1 cellular context compared by ENCODE assay signal in genomic region chr22:23216331-23217170, GRCh38.
A peak's percentile ranks its signal among the peaks of the same experiment; 100 is the strongest.
TF ChIP-seq lines count a peak whose summit lies in the region.

No MANE protein-coding gene starts in this region.

TF ChIP-seq in HepG2, 621 proteins besides CTCF, POLR2A, EP300 and RAD21 (continued from another document and continues in another):
- TF ChIP-seq, protein P1, sequence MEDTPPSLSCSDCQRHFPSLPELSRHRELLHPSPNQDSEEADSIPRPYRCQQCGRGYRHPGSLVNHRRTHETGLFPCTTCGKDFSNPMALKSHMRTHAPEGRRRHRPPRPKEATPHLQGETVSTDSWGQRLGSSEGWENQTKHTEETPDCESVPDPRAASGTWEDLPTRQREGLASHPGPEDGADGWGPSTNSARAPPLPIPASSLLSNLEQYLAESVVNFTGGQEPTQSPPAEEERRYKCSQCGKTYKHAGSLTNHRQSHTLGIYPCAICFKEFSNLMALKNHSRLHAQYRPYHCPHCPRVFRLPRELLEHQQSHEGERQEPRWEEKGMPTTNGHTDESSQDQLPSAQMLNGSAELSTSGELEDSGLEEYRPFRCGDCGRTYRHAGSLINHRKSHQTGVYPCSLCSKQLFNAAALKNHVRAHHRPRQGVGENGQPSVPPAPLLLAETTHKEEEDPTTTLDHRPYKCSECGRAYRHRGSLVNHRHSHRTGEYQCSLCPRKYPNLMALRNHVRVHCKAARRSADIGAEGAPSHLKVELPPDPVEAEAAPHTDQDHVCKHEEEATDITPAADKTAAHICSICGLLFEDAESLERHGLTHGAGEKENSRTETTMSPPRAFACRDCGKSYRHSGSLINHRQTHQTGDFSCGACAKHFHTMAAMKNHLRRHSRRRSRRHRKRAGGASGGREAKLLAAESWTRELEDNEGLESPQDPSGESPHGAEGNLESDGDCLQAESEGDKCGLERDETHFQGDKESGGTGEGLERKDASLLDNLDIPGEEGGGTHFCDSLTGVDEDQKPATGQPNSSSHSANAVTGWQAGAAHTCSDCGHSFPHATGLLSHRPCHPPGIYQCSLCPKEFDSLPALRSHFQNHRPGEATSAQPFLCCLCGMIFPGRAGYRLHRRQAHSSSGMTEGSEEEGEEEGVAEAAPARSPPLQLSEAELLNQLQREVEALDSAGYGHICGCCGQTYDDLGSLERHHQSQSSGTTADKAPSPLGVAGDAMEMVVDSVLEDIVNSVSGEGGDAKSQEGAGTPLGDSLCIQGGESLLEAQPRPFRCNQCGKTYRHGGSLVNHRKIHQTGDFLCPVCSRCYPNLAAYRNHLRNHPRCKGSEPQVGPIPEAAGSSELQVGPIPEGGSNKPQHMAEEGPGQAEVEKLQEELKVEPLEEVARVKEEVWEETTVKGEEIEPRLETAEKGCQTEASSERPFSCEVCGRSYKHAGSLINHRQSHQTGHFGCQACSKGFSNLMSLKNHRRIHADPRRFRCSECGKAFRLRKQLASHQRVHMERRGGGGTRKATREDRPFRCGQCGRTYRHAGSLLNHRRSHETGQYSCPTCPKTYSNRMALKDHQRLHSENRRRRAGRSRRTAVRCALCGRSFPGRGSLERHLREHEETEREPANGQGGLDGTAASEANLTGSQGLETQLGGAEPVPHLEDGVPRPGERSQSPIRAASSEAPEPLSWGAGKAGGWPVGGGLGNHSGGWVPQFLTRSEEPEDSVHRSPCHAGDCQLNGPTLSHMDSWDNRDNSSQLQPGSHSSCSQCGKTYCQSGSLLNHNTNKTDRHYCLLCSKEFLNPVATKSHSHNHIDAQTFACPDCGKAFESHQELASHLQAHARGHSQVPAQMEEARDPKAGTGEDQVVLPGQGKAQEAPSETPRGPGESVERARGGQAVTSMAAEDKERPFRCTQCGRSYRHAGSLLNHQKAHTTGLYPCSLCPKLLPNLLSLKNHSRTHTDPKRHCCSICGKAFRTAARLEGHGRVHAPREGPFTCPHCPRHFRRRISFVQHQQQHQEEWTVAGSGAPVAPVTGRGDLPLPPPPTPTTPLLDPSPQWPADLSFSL (CRISPR knock-in tag; IDR thresholded peaks at IDR 0.05): no peak
- no peak for TF ChIP-seq ATRX (CRISPR knock-in tag; IDR thresholded peaks at IDR 0.05; ENCODE audit: borderline replicate concordance)
- no peak for TF ChIP-seq ZBTB20 (CRISPR knock-in tag; IDR thresholded peaks at IDR 0.05; ENCODE audit: borderline replicate concordance, low read depth)
- peak; percentile 62; the same call in 1 of the 2 replicates for TF ChIP-seq ZNF281 (CRISPR knock-in tag; IDR thresholded peaks at IDR 0.05; ENCODE audit: borderline replicate concordance)
- no peak for TF ChIP-seq ESRRA (CRISPR knock-in tag; IDR thresholded peaks at IDR 0.05; ENCODE audit: low read depth)
- TF ChIP-seq ZBTB2 (CRISPR knock-in tag; IDR thresholded peaks at IDR 0.05; ENCODE audit: low read depth): 0 out of 2 replicates have a peak, but pooled peaks have one; percentile 29
- no peak for TF ChIP-seq ZNF674 (CRISPR knock-in tag; IDR thresholded peaks at IDR 0.05; ENCODE audit: low read depth)
- TF ChIP-seq CCAR2 (optimal IDR thresholded peaks at IDR 0.05; ENCODE audit: low read depth, low read length): no peak
- peak; percentile 84 for TF ChIP-seq ZMYM3 (CRISPR knock-in tag; IDR thresholded peaks at IDR 0.05)
- no peak for TF ChIP-seq CBX2 (IDR thresholded peaks at IDR 0.05; ENCODE audit: low read depth, low read length)
- no peak for TF ChIP-seq CBX2 (CRISPR knock-in tag; IDR thresholded peaks at IDR 0.05; ENCODE audit: low read depth)
- no peak for TF ChIP-seq EZH2 (conservative IDR thresholded peaks at IDR 0.05; ENCODE audit: low read depth, low read length)
- peak; percentile 86 for TF ChIP-seq TARDBP (CRISPR knock-in tag; IDR thresholded peaks at IDR 0.05)
- peak; percentile 78; the same call in 1 of the 2 replicates for TF ChIP-seq TFE3 (CRISPR knock-in tag; IDR thresholded peaks at IDR 0.05)
- peak; percentile 71; the same call in 1 of the 2 replicates for TF ChIP-seq HNF1B (CRISPR knock-in tag; IDR thresholded peaks at IDR 0.05)
- TF ChIP-seq SMAD3 (CRISPR knock-in tag; IDR thresholded peaks at IDR 0.05): peak; percentile 68; the same call in 1 of the 2 replicates
- no peak for TF ChIP-seq ZNF704 (CRISPR knock-in tag; IDR thresholded peaks at IDR 0.05; ENCODE audit: borderline replicate concordance)
- no peak for TF ChIP-seq KAT2B (IDR thresholded peaks at IDR 0.05; ENCODE audit: borderline replicate concordance, low read depth, low read length)
- peak; percentile 69 for TF ChIP-seq RXRB (CRISPR knock-in tag; IDR thresholded peaks at IDR 0.05; ENCODE audit: borderline replicate concordance)
- no peak for TF ChIP-seq ZNF460 (CRISPR knock-in tag; IDR thresholded peaks at IDR 0.05; ENCODE audit: borderline replicate concordance)
- no peak for TF ChIP-seq CEBPZ (IDR thresholded peaks at IDR 0.05; ENCODE audit: low read length)
- TF ChIP-seq ZFP36 (IDR thresholded peaks at IDR 0.05; ENCODE audit: borderline replicate concordance, low read depth, low read length, partially characterized antibody): no peak
- no peak for TF ChIP-seq NFE2L2 (IDR thresholded peaks at IDR 0.05; ENCODE audit: low read length)
- TF ChIP-seq ZNF431 (CRISPR knock-in tag; IDR thresholded peaks at IDR 0.05; ENCODE audit: borderline replicate concordance, low read depth): no peak
- no peak for TF ChIP-seq EEA1 (CRISPR knock-in tag; IDR thresholded peaks at IDR 0.05; ENCODE audit: borderline replicate concordance)
- peak; percentile 70 for TF ChIP-seq FOXA3 (CRISPR knock-in tag; IDR thresholded peaks at IDR 0.05)
- TF ChIP-seq RBAK (CRISPR knock-in tag; IDR thresholded peaks at IDR 0.05): 0 out of 2 replicates have a peak, but pooled peaks have one; percentile 40
- TF ChIP-seq SIX1 (CRISPR knock-in tag; IDR thresholded peaks at IDR 0.05; ENCODE audit: borderline replicate concordance): peak; percentile 20; the same call in 1 of the 2 replicates
- no peak for TF ChIP-seq RBM22 (optimal IDR thresholded peaks at IDR 0.05; ENCODE audit: low read length)
- 0 out of 2 replicates have a peak, but pooled peaks have one; percentile 36 for TF ChIP-seq KDM1A (CRISPR knock-in tag; IDR thresholded peaks at IDR 0.05)
- TF ChIP-seq ZNF660 (CRISPR knock-in tag; IDR thresholded peaks at IDR 0.05; ENCODE audit: borderline replicate concordance, low read depth): no peak
- no peak for TF ChIP-seq POLR2AphosphoS2 (IDR thresholded peaks at IDR 0.05; ENCODE audit: low read depth, low read length)
- TF ChIP-seq YEATS4 (CRISPR knock-in tag; IDR thresholded peaks at IDR 0.05; ENCODE audit: borderline replicate concordance): peak; percentile 34; the same call in 1 of the 2 replicates
- TF ChIP-seq REXO4 (CRISPR knock-in tag; IDR thresholded peaks at IDR 0.05; ENCODE audit: borderline replicate concordance): no peak
- TF ChIP-seq ZNF615 (CRISPR knock-in tag; IDR thresholded peaks at IDR 0.05; ENCODE audit: borderline replicate concordance): no peak
- TF ChIP-seq, protein P2, sequence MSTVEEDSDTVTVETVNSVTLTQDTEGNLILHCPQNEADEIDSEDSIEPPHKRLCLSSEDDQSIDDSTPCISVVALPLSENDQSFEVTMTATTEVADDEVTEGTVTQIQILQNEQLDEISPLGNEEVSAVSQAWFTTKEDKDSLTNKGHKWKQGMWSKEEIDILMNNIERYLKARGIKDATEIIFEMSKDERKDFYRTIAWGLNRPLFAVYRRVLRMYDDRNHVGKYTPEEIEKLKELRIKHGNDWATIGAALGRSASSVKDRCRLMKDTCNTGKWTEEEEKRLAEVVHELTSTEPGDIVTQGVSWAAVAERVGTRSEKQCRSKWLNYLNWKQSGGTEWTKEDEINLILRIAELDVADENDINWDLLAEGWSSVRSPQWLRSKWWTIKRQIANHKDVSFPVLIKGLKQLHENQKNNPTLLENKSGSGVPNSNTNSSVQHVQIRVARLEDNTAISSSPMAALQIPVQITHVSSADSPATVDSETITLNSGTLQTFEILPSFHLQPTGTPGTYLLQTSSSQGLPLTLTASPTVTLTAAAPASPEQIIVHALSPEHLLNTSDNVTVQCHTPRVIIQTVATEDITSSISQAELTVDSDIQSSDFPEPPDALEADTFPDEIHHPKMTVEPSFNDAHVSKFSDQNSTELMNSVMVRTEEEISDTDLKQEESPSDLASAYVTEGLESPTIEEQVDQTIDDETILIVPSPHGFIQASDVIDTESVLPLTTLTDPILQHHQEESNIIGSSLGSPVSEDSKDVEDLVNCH (CRISPR knock-in tag; IDR thresholded peaks at IDR 0.05): no peak
- no peak for TF ChIP-seq ZNF570 (CRISPR knock-in tag; IDR thresholded peaks at IDR 0.05; ENCODE audit: borderline replicate concordance)
- TF ChIP-seq SP1 (IDR thresholded peaks at IDR 0.05): no peak
- 0 out of 2 replicates have a peak, but pooled peaks have one; percentile 15 for TF ChIP-seq SP1 (CRISPR knock-in tag; IDR thresholded peaks at IDR 0.05)
